2 cellular contexts compared by ENCODE assay signal in the genomic region with DNA sequence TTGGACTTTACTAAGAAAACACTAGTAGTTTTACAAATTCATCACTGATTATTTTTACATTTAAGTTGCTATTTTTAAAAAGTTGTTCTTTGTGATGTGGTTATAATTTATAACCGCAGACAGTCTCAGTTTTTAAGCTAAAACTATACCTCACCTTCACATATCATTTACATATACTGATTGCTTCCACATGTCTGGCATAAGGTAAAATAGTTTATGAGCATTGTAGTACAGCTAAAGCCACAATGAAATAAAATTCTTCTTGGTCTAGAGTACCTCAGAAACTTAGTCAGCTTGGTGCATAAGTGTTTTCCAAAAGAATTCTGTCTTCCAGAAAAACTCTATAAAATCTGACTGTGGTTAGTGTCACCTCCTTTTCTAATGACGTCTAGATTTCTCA.
TF ChIP-seq lines count a peak whose summit lies in the region.

No MANE protein-coding gene starts in this region.

TF ChIP-seq in IMR-90, 13 proteins besides CTCF, POLR2A, EP300 and RAD21 (continued from another document):
- no peak for TF ChIP-seq MAFK (IDR thresholded peaks at IDR 0.05; ENCODE audit: low read depth, low read length)
- no peak for TF ChIP-seq FOS (IDR thresholded peaks at IDR 0.05; ENCODE audit: low read depth, low read length)
- TF ChIP-seq, protein P1, sequence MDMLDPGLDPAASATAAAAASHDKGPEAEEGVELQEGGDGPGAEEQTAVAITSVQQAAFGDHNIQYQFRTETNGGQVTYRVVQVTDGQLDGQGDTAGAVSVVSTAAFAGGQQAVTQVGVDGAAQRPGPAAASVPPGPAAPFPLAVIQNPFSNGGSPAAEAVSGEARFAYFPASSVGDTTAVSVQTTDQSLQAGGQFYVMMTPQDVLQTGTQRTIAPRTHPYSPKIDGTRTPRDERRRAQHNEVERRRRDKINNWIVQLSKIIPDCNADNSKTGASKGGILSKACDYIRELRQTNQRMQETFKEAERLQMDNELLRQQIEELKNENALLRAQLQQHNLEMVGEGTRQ (IDR thresholded peaks at IDR 0.05; ENCODE audit: low read depth, low read length): no peak
- TF ChIP-seq RCOR1 (IDR thresholded peaks at IDR 0.05; ENCODE audit: insufficient replicate concordance, low read length): no peak
- TF ChIP-seq BHLHE40 (IDR thresholded peaks at IDR 0.05; ENCODE audit: low read depth, low read length): no peak
- no peak for TF ChIP-seq MXI1 (IDR thresholded peaks at IDR 0.05; ENCODE audit: borderline replicate concordance, low read depth, low read length)
- TF ChIP-seq MAZ (IDR thresholded peaks at IDR 0.05; ENCODE audit: borderline replicate concordance, low read depth, low read length): no peak
- TF ChIP-seq CEBPB (IDR thresholded peaks at IDR 0.05; ENCODE audit: low read depth, low read length): no peak
- no peak for TF ChIP-seq SMC3 (IDR thresholded peaks at IDR 0.05; ENCODE audit: low read depth, low read length)
- no peak for TF ChIP-seq RFX5 (IDR thresholded peaks at IDR 0.05; ENCODE audit: low read depth, low read length)
- no peak for TF ChIP-seq NFE2L2 (IDR thresholded peaks at IDR 0.05; ENCODE audit: low read depth, low read length)

TF ChIP-seq in SK-N-SH treated with all-trans-retinoic acid at 6 μM for 48 hours, 23 proteins besides CTCF, POLR2A, EP300 and RAD21 (continued from another document):
- TF ChIP-seq, protein P2, sequence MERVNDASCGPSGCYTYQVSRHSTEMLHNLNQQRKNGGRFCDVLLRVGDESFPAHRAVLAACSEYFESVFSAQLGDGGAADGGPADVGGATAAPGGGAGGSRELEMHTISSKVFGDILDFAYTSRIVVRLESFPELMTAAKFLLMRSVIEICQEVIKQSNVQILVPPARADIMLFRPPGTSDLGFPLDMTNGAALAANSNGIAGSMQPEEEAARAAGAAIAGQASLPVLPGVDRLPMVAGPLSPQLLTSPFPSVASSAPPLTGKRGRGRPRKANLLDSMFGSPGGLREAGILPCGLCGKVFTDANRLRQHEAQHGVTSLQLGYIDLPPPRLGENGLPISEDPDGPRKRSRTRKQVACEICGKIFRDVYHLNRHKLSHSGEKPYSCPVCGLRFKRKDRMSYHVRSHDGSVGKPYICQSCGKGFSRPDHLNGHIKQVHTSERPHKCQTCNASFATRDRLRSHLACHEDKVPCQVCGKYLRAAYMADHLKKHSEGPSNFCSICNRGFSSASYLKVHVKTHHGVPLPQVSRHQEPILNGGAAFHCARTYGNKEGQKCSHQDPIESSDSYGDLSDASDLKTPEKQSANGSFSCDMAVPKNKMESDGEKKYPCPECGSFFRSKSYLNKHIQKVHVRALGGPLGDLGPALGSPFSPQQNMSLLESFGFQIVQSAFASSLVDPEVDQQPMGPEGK (CRISPR knock-in tag; IDR thresholded peaks at IDR 0.05; ENCODE audit: borderline replicate concordance): no peak
- TF ChIP-seq ARNTL (CRISPR knock-in tag; IDR thresholded peaks at IDR 0.05; ENCODE audit: borderline replicate concordance, low read depth): no peak
- TF ChIP-seq, protein P3, sequence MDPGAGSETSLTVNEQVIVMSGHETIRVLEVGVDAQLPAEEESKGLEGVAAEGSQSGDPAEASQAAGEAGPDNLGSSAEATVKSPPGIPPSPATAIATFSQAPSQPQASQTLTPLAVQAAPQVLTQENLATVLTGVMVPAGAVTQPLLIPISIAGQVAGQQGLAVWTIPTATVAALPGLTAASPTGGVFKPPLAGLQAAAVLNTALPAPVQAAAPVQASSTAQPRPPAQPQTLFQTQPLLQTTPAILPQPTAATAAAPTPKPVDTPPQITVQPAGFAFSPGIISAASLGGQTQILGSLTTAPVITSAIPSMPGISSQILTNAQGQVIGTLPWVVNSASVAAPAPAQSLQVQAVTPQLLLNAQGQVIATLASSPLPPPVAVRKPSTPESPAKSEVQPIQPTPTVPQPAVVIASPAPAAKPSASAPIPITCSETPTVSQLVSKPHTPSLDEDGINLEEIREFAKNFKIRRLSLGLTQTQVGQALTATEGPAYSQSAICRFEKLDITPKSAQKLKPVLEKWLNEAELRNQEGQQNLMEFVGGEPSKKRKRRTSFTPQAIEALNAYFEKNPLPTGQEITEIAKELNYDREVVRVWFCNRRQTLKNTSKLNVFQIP (CRISPR knock-in tag; IDR thresholded peaks at IDR 0.05; ENCODE audit: borderline replicate concordance, low read depth): no peak
- no peak for TF ChIP-seq ESRRG (CRISPR knock-in tag; IDR thresholded peaks at IDR 0.05)
- no peak for TF ChIP-seq CSDC2 (CRISPR knock-in tag; IDR thresholded peaks at IDR 0.05)
- TF ChIP-seq, protein P4, sequence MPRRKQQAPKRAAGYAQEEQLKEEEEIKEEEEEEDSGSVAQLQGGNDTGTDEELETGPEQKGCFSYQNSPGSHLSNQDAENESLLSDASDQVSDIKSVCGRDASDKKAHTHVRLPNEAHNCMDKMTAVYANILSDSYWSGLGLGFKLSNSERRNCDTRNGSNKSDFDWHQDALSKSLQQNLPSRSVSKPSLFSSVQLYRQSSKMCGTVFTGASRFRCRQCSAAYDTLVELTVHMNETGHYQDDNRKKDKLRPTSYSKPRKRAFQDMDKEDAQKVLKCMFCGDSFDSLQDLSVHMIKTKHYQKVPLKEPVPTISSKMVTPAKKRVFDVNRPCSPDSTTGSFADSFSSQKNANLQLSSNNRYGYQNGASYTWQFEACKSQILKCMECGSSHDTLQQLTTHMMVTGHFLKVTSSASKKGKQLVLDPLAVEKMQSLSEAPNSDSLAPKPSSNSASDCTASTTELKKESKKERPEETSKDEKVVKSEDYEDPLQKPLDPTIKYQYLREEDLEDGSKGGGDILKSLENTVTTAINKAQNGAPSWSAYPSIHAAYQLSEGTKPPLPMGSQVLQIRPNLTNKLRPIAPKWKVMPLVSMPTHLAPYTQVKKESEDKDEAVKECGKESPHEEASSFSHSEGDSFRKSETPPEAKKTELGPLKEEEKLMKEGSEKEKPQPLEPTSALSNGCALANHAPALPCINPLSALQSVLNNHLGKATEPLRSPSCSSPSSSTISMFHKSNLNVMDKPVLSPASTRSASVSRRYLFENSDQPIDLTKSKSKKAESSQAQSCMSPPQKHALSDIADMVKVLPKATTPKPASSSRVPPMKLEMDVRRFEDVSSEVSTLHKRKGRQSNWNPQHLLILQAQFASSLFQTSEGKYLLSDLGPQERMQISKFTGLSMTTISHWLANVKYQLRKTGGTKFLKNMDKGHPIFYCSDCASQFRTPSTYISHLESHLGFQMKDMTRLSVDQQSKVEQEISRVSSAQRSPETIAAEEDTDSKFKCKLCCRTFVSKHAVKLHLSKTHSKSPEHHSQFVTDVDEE (CRISPR knock-in tag; IDR thresholded peaks at IDR 0.05): no peak
- TF ChIP-seq ZFP30 (CRISPR knock-in tag; IDR thresholded peaks at IDR 0.05): no peak
- no peak for TF ChIP-seq GLIS3 (CRISPR knock-in tag; IDR thresholded peaks at IDR 0.05)
- TF ChIP-seq BACH2 (CRISPR knock-in tag; IDR thresholded peaks at IDR 0.05; ENCODE audit: borderline replicate concordance): no peak
- TF ChIP-seq, protein P5, sequence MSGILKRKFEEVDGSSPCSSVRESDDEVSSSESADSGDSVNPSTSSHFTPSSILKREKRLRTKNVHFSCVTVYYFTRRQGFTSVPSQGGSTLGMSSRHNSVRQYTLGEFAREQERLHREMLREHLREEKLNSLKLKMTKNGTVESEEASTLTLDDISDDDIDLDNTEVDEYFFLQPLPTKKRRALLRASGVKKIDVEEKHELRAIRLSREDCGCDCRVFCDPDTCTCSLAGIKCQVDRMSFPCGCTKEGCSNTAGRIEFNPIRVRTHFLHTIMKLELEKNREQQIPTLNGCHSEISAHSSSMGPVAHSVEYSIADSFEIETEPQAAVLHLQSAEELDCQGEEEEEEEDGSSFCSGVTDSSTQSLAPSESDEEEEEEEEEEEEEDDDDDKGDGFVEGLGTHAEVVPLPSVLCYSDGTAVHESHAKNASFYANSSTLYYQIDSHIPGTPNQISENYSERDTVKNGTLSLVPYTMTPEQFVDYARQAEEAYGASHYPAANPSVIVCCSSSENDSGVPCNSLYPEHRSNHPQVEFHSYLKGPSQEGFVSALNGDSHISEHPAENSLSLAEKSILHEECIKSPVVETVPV (CRISPR knock-in tag; IDR thresholded peaks at IDR 0.05): no peak
- no peak for TF ChIP-seq OSR1 (CRISPR knock-in tag; IDR thresholded peaks at IDR 0.05)
- TF ChIP-seq, protein P6, sequence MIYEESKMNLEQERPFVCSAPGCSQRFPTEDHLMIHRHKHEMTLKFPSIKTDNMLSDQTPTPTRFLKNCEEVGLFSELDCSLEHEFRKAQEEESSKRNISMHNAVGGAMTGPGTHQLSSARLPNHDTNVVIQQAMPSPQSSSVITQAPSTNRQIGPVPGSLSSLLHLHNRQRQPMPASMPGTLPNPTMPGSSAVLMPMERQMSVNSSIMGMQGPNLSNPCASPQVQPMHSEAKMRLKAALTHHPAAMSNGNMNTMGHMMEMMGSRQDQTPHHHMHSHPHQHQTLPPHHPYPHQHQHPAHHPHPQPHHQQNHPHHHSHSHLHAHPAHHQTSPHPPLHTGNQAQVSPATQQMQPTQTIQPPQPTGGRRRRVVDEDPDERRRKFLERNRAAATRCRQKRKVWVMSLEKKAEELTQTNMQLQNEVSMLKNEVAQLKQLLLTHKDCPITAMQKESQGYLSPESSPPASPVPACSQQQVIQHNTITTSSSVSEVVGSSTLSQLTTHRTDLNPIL (CRISPR knock-in tag; IDR thresholded peaks at IDR 0.05; ENCODE audit: low read depth): no peak
- TF ChIP-seq ZNF565 (CRISPR knock-in tag; conservative IDR thresholded peaks at IDR 0.05; ENCODE audit: low read depth): no peak
- TF ChIP-seq SNAI2 (CRISPR knock-in tag; IDR thresholded peaks at IDR 0.05): no peak
- TF ChIP-seq PPARA (CRISPR knock-in tag; IDR thresholded peaks at IDR 0.05; ENCODE audit: borderline replicate concordance): no peak
